Comparison of ENCODE assay signal across 2 cellular contexts in genomic region chr17:21406616-21407404, GRCh38. TPM values are rescaled to one million over a fixed set of nuclear protein-coding genes. Genes with fewer than 3 reads are reported as not detected.
"Had no signal": no experiment of that assay in that cellular context is flagged by ENCODE, and none has a peak within 500 bp of the region (broad histone marks: within the 10 kb centered on the region; RNA-seq: fewer than 3 reads in every experiment).

No MANE protein-coding gene starts in this region.

RNA-seq across cellular contexts. Expression of gene KCNJ12, which starts 30.7 kb away (rescaled TPM):
- total RNA-seq: MCF 10A, RPMI7951 had no signal
